ENCODE assay signal across 13 cellular contexts in the genomic region with DNA sequence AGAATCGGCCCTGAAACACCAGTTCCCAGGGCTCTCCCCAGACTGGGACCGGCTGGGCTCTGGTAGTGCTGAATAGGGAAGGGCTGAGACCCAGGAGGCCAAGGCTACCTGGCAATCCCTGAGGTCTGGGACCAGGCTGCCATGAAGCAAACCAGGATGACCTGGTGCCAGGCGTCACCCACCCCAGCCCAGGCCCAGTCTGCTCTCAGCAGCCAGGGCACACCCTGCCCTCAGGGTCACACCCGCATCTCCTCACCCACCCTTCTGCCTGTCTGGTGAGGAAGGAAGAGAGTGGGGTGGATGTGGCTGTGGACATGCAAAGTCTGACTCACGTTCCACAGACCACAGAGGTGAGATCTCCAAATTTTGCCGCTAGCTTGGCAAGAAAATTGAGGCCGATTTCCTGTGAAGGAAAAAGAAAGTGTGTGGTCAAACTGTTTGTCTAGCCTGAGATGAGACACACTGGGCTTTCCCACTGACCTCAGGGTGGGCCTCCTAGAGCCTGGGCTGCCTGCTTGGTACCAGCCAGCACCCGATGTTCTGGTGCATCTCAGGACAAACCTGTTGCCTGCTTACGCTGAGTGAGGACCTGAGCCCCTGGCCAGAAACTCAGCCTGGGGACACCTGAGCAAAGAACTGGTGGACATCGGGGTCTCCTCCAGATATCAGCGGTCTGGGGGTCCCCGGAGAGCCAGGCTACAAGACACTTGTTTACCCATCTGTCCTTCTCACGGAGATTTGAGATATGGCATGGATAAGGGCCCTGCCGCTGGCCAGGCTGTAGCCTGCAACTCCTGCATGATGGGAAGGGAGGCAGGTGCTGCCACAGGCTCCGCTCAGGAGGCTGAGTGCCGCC. TPM values are rescaled to one million over a fixed set of nuclear protein-coding genes. Genes with fewer than 3 reads are reported as not detected.
DNase-seq lines count a peak whose midpoint lies in the region; ATAC-seq, FAIRE-seq and TF ChIP-seq lines count a peak whose summit lies in the region.
"Had no signal": no experiment of that assay in that cellular context is flagged by ENCODE, and none has a peak within 500 bp of the region (broad histone marks: within the 10 kb centered on the region; RNA-seq: fewer than 3 reads in every experiment).

No MANE protein-coding gene starts in this region.

- no peaks in the 10 kb centered on the region for H3K9me3 Mint-ChIP-seq in CD8-positive, alpha-beta T cell
- no peaks in the 10 kb centered on the region for H3K9me3 Mint-ChIP-seq in activated T-cell treated with anti-CD3 and anti-CD28 coated beads, Interleukin-2, amount 50 U/mL, for 4 hours
- H3K9me3 Mint-ChIP-seq in natural killer cell: no peaks in the 10 kb centered on the region

- no peaks in the 10 kb centered on the region for H3K36me3 ChIP-seq in CD8-positive, alpha-beta T cell (ENCODE audit: insufficient read depth, low read length)
- H3K36me3 ChIP-seq: breast epithelium had no signal

- H3K27me3 ChIP-seq in CD8-positive, alpha-beta T cell (ENCODE audit: insufficient read depth, low read length): no peaks in the 10 kb centered on the region

- H3K4me3 Mint-ChIP-seq in CD8-positive, alpha-beta T cell: no peak overlapping the region
- no peak overlapping the region for H3K4me3 Mint-ChIP-seq in activated T-cell treated with anti-CD3 and anti-CD28 coated beads, Interleukin-2, amount 50 U/mL, for 4 hours
- H3K4me3 Mint-ChIP-seq in natural killer cell: peak overlapping the region; percentile 53

- H3K4me3 ChIP-seq in CD8-positive, alpha-beta T cell (ENCODE audit: low read depth, low read length): no peak overlapping the region
- H3K4me3 ChIP-seq: breast epithelium had no signal

- POLR2A ChIA-PET in CD8-positive, alpha-beta T cell (lab: Charles Lee): no interaction called here

- no peaks in the 10 kb centered on the region for H3K36me3 Mint-ChIP-seq in CD8-positive, alpha-beta T cell
- H3K36me3 Mint-ChIP-seq in activated T-cell treated with anti-CD3 and anti-CD28 coated beads, Interleukin-2, amount 50 U/mL, for 4 hours (ENCODE audit: insufficient read depth): no peaks in the 10 kb centered on the region
- H3K36me3 Mint-ChIP-seq in natural killer cell: no peaks in the 10 kb centered on the region

- peaks cover 20% of the 10 kb centered on the region for H3K4me1 ChIP-seq in CD8-positive, alpha-beta T cell (ENCODE audit: insufficient read depth, low read length)
- H3K4me1 ChIP-seq: breast epithelium had no signal

- ATAC-seq in CD8-positive, alpha-beta T cell: peak; percentile 92
- peak; percentile 70 to 87 for ATAC-seq in activated T-cell treated with anti-CD3 and anti-CD28 coated beads, Interleukin-2, amount 50 U/mL, for 4 hours
- ATAC-seq in natural killer cell: peak; percentile 76 to 91 (median 91)

- DNase-seq in CD8-positive, alpha-beta T cell: peak; percentile 32 to 80 (median 59)
- peak; percentile 24 to 64 for DNase-seq in NOMO-1 (lab: John Stamatoyannopoulos, UW; ENCODE audit: unreplicated experiment in 2 of 2)
- peak; percentile 45 for DNase-seq in activated T-cell treated with anti-CD3 and anti-CD28 coated beads, Interleukin-2, amount 50 U/mL, for 4 hours
- peak; percentile 75 for DNase-seq in natural killer cell
- no peak for DNase-seq in GM19239 (ENCODE audit: insufficient read length, low spot score)
- no peak for DNase-seq in HUDEP-2 (lab: John Stamatoyannopoulos, UW; ENCODE audit: unreplicated experiment in 76 of 76)
- DNase-seq in substantia nigra (lab: John Stamatoyannopoulos, UW): no peak
- no peak for DNase-seq in cortex of kidney (lab: John Stamatoyannopoulos, UW)
- DNase-seq: NCI-H82 had no signal

- no peak for TF ChIP-seq CTCF in CD8-positive, alpha-beta T cell (IDR thresholded peaks at IDR 0.05)
- no peak for TF ChIP-seq CTCF in natural killer cell (IDR thresholded peaks at IDR 0.05)

- intact Hi-C loops in CD8-positive, alpha-beta T cell (cut with DNase I, micrococcal nuclease): loop anchor here (10.0 kb wide), 4 partner anchors 256 to 1784 kb away; no protein-coding TSS in a partner anchor
- intact Hi-C loops in natural killer cell (cut with micrococcal nuclease): no loop called here

- H3K27me3 Mint-ChIP-seq in CD8-positive, alpha-beta T cell (ENCODE audit: low read depth): no peaks in the 10 kb centered on the region
- H3K27me3 Mint-ChIP-seq in activated T-cell treated with anti-CD3 and anti-CD28 coated beads, Interleukin-2, amount 50 U/mL, for 4 hours (ENCODE audit: low read depth): no peaks in the 10 kb centered on the region
- H3K27me3 Mint-ChIP-seq in natural killer cell (ENCODE audit: low read depth in 2 of 2): peaks cover 0 to 4% of the 10 kb centered on the region in 2 donors

- no peaks in the 10 kb centered on the region for H3K9me3 ChIP-seq in CD8-positive, alpha-beta T cell (ENCODE audit: low read length)
- H3K9me3 ChIP-seq: breast epithelium had no signal

- no peak for FAIRE-seq in GM19239 (lab: Jason Lieb, UNC)
- FAIRE-seq: keratinocyte had no signal

- H3K27ac Mint-ChIP-seq in CD8-positive, alpha-beta T cell: no peak overlapping the region
- H3K27ac Mint-ChIP-seq in natural killer cell: peak overlapping the region in 1 of 2 donors; percentile 56

- H3K4me1 Mint-ChIP-seq in CD8-positive, alpha-beta T cell (ENCODE audit: low read depth): peaks cover 20% of the 10 kb centered on the region
- peaks cover 17% of the 10 kb centered on the region for H3K4me1 Mint-ChIP-seq in activated T-cell treated with anti-CD3 and anti-CD28 coated beads, Interleukin-2, amount 50 U/mL, for 4 hours (ENCODE audit: low read depth)
- H3K4me1 Mint-ChIP-seq in natural killer cell: no peaks in the 10 kb centered on the region

- CTCF ChIA-PET in CD8-positive, alpha-beta T cell (lab: Charles Lee): interaction anchor here (1.2 kb wide), 1 partner anchor 73 kb away, joined by 5 read pairs; no protein-coding TSS in a partner anchor

- no peak overlapping the region for H3K27ac ChIP-seq in CD8-positive, alpha-beta T cell (ENCODE audit: low read depth, low read length)
- no peak overlapping the region for H3K27ac ChIP-seq in substantia nigra (ENCODE audit: low read depth, low read length, poor library complexity, severe bottlenecking)
- H3K27ac ChIP-seq: breast epithelium, VCaP had no signal

RNA-seq across cellular contexts. Expression of a gene that starts 6.3 kb away (rescaled TPM):
- total RNA-seq in CD8-positive, alpha-beta T cell: 10 to 100 TPM; 33.7 to 36.0 TPM
- under 1 TPM; 0.29 to 0.98 (median 0.33) TPM for total RNA-seq in activated T-cell treated with anti-CD3 and anti-CD28 coated beads, Interleukin-2, amount 50 U/mL, for 4 hours
- 100 to 1,000 TPM; 150 to 184 (median 169) TPM for total RNA-seq in natural killer cell

RNA-seq across cellular contexts. Expression of a gene that starts 17.7 kb away (rescaled TPM):
- total RNA-seq in CD8-positive, alpha-beta T cell: 10 to 100 TPM; 72.5 to 73.7 TPM
- 100 to 1,000 TPM; 124 to 138 (median 137) TPM for total RNA-seq in activated T-cell treated with anti-CD3 and anti-CD28 coated beads, Interleukin-2, amount 50 U/mL, for 4 hours
- 100 to 1,000 TPM; 323 to 372 (median 362) TPM for total RNA-seq in natural killer cell

RNA-seq across cellular contexts. Expression of a gene that starts 18.0 kb away (rescaled TPM):
- total RNA-seq in CD8-positive, alpha-beta T cell: not detected
- not detected for total RNA-seq in activated T-cell treated with anti-CD3 and anti-CD28 coated beads, Interleukin-2, amount 50 U/mL, for 4 hours
- 10 to 100 TPM in 1 of 3 donors, 1 to 10 TPM in 2; 1.9 to 10.6 (median 8.7) TPM for total RNA-seq in natural killer cell
- total RNA-seq: fibroblast of lung had no signal

RNA-seq across cellular contexts. Expression of a gene that starts 45.4 kb away (rescaled TPM):
- 10 to 100 TPM; 37.9 to 41.1 TPM for total RNA-seq in CD8-positive, alpha-beta T cell
- 10 to 100 TPM; 63.1 to 68.7 (median 65.9) TPM for total RNA-seq in activated T-cell treated with anti-CD3 and anti-CD28 coated beads, Interleukin-2, amount 50 U/mL, for 4 hours
- total RNA-seq in natural killer cell: 10 to 100 TPM; 20.0 to 27.2 (median 24.8) TPM

Comparison
In these comparisons a context has a peak if more than half of its experiments do, and no peak if none do; other contexts are left out.
1. DNase-seq: peak in CD8-positive, alpha-beta T cell (7 of 7), NOMO-1 (2 of 2), activated T-cell treated with anti-CD3 and anti-CD28 coated beads, Interleukin-2, amount 50 U/mL, for 4 hours (single experiment) and natural killer cell (single experiment); none in GM19239 (single experiment), HUDEP-2 (0 of 76), substantia nigra (0 of 49) and cortex of kidney (single experiment).
2. RNA of a gene that starts 6.3 kb away (total RNA-seq): 150 to 184 TPM in natural killer cell and 33.7 to 36.0 TPM in CD8-positive, alpha-beta T cell; 0.29 to 0.98 TPM in activated T-cell treated with anti-CD3 and anti-CD28 coated beads, Interleukin-2, amount 50 U/mL, for 4 hours; every median in the first group is over 10 times any median in the second.
3. Peak in every context shown above with its lines, with median percentiles within 50 percentile points of each other: ATAC-seq.